25 cellular contexts compared by ENCODE assay signal in the genomic region with DNA sequence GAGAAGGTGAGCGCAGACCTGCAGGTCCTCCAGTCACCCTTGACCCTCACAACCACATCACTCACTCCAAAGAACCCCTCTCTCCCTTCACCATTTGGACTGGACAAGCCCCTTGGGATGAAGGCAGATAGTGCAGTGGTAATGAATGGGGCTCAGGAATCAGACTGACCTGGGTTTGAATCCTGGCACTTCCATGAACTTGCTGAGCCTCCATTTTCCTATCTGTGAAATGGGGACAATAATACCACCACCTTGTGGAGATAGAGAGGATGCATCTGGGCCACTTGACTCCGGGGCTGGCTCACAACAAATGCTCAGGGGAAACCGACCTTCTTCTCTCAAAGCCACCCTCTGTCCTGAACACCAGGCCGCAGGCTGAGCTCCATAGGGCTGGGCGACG.
"Had no signal": no experiment of that assay in that cellular context is flagged by ENCODE, and none has a peak within 500 bp of the region (broad histone marks: within the 10 kb centered on the region; RNA-seq: fewer than 3 reads in every experiment).

No MANE protein-coding gene starts in this region.

- DNase-seq: Karpas-422, KG1, MG63, NCI-H1092 treated with DMSO at 0.1 percent for 48 hours, NCI-H1436, NCI-H187, NCI-H2029, NCI-H2081 treated with DMSO at 0.1 percent for 48 hours, NCI-H2171, NCI-H226, NCI-H446, NCI-H510A, NCI-H524 treated with DMSO at 0.1 percent for 48 hours, NCI-H69, NCI-H774, Right ventricle myocardium superior, RPMI8226, SIG-M5, SW 1271, T-cell had no signal

- ATAC-seq: T-cell had no signal

- H3K27me3 ChIP-seq: MG63, SJSA1 had no signal

- H3K4me3 ChIP-seq: MG63, SJSA1, SK-N-MC had no signal

- H3K27ac ChIP-seq: HL-60, SJSA1, SK-N-MC had no signal

- H3K36me3 ChIP-seq: MG63, SJSA1 had no signal

- H3K9me3 ChIP-seq: MG63, SJSA1 had no signal

- H3K4me1 ChIP-seq: SJSA1 had no signal

- FAIRE-seq: HTR-8/SVneo, RCC 7860 had no signal
